ENCODE assay signal across 8 cellular contexts in genomic region chr20:49187330-49188100, GRCh38. TPM values are rescaled to one million over a fixed set of nuclear protein-coding genes. Genes with fewer than 3 reads are reported as not detected.
DNase-seq lines count a peak whose midpoint lies in the region; ATAC-seq and TF ChIP-seq lines count a peak whose summit lies in the region.

No MANE protein-coding gene starts in this region.

- DNase-seq in AG04450 (ENCODE audit: low read depth, low spot score) (no peak), HL-60 (ENCODE audit: low read depth in 1 of 2, low spot score in 1 of 2) (peak in 1 of 2 experiments; percentile 13), natural killer cell (no peak), upper lobe of left lung (peak in 1 of 2 donors; percentile 28), pons (ENCODE audit: low spot score) (no peak)
- peak; percentile 2 for DNase-seq in activated CD4-positive, CD25-positive, alpha-beta regulatory T cell treated with anti-CD3 and anti-CD28 coated beads, Interleukin-2, amount 50 U/mL, for 16 hours (ENCODE audit: low read depth, low spot score)

- 1% methylated on average over 14 to 36 of the region's 58 CpGs for WGBS in upper lobe of left lung, 2 donors

- ATAC-seq in GM19043 (IDR thresholded peaks at IDR 0.05; ENCODE audit: low read depth, unreplicated experiment) (peak; percentile 13), natural killer cell (peak; percentile 27 to 45 (median 28)), upper lobe of left lung (ENCODE audit: low FRiP score in 2 of 2) (peak; percentile 51 to 59)

- H3K4me1 ChIP-seq in endocrine pancreas (ENCODE audit: control insufficient read depth, insufficient read depth, low read length): peaks cover 12% of the 10 kb centered on the region
- peaks cover 18 to 26% (median 20%) of the 10 kb centered on the region in 4 donors for H3K4me1 ChIP-seq in upper lobe of left lung

- no peaks in the 10 kb centered on the region for H3K36me3 Mint-ChIP-seq in natural killer cell

- H3K9me3 Mint-ChIP-seq in natural killer cell: no peaks in the 10 kb centered on the region

- TF ChIP-seq EP300 in upper lobe of left lung (IDR thresholded peaks at IDR 0.05): no peak

- POLR2A ChIA-PET in AG04450 (lab: Yijun Ruan, JAX): no interaction called here

- intact Hi-C loops in natural killer cell (cut with micrococcal nuclease): loop anchor here (1.0 to 5.0 kb wide), 3 partner anchors 32 to 140 kb away; partner anchors contain the start of genes CSE1L and DDX27

- H3K27ac Mint-ChIP-seq in natural killer cell: peak overlapping the region; percentile 86

- peak overlapping the region; percentile 92 for H3K4me3 Mint-ChIP-seq in natural killer cell

- H3K9me3 ChIP-seq in AG04450 (ENCODE audit: control insufficient read depth, insufficient read depth, low read length) (no peaks in the 10 kb centered on the region; the same call in 1 of the 2 replicates), endocrine pancreas (ENCODE audit: control insufficient read depth, low read length) (no peaks in the 10 kb centered on the region), upper lobe of left lung (no peaks in the 10 kb centered on the region)

- TF ChIP-seq POLR2A in upper lobe of left lung (IDR thresholded peaks at IDR 0.05): no peak

- H3K4me1 Mint-ChIP-seq in natural killer cell: peaks cover 40 to 46% of the 10 kb centered on the region in 2 donors

- H3K4me3 ChIP-seq in AG04450 (ENCODE audit: low read depth, low read length) (peak overlapping the region; percentile 82), HL-60 (replicated peaks; ENCODE audit: insufficient read depth, low read length) (peak overlapping the region; percentile 83), endocrine pancreas (ENCODE audit: control insufficient read depth, insufficient read depth, low read length) (peak overlapping the region; percentile 81), upper lobe of left lung (peak overlapping the region; percentile 80 to 97 (median 90))

- CTCF ChIA-PET in AG04450 (lab: Charles Lee): interaction anchor here (1.2 kb wide), 1 partner anchor 29 kb away, joined by 7 read pairs; no protein-coding TSS in a partner anchor

- H3K27ac ChIP-seq in AG04450 (ENCODE audit: low read depth, low read length) (no peak overlapping the region), HL-60 (replicated peaks) (peak overlapping the region; percentile 74), upper lobe of left lung (peak overlapping the region; percentile 95 to 98 (median 96))

- TF ChIP-seq CTCF in AG04450 (IDR thresholded peaks at IDR 0.05; ENCODE audit: low read depth, low read length) (no peak), HL-60 (IDR thresholded peaks at IDR 0.05; ENCODE audit: insufficient read depth, low read length) (no peak), natural killer cell (IDR thresholded peaks at IDR 0.05) (no peak), upper lobe of left lung (IDR thresholded peaks at IDR 0.05) (no peak)

- H3K9ac ChIP-seq in endocrine pancreas (ENCODE audit: control insufficient read depth, insufficient read depth, low read length): peak overlapping the region; percentile 70

- H3K27me3 ChIP-seq in AG04450 (ENCODE audit: control insufficient read depth, insufficient read depth, low read length) (no peaks in the 10 kb centered on the region), HL-60 (ENCODE audit: insufficient read depth, poor library complexity, severe bottlenecking) (no peaks in the 10 kb centered on the region), endocrine pancreas (ENCODE audit: control insufficient read depth, insufficient read depth, low read length) (no peaks in the 10 kb centered on the region), upper lobe of left lung (no peaks in the 10 kb centered on the region)

- H3K27me3 Mint-ChIP-seq in natural killer cell (ENCODE audit: low read depth in 2 of 2): peaks cover 0 to 3% of the 10 kb centered on the region in 2 donors

- H3K36me3 ChIP-seq in endocrine pancreas (ENCODE audit: control insufficient read depth, insufficient read depth, low read length) (no peaks in the 10 kb centered on the region), upper lobe of left lung (no peaks in the 10 kb centered on the region)

RNA-seq across cellular contexts. Expression of gene STAU1, which starts 0.6 kb away (rescaled TPM):
- 75.4 and 80.7 TPM in 2 replicates for polyA plus RNA-seq in AG04450 (2011; rRNA removed)
- polyA minus RNA-seq in AG04450 (2011; rRNA and poly(A)+ RNA removed): 69.8 and 72.7 TPM in 2 replicates
- total RNA-seq in natural killer cell: 10 to 100 TPM; 47.3 to 54.9 (median 49.9) TPM
- total RNA-seq in upper lobe of left lung: 10 to 100 TPM; 69.1 to 97.7 (median 73.5) TPM

RNA-seq across cellular contexts. Expression of gene DDX27, which starts 31.7 kb away (rescaled TPM):
- polyA plus RNA-seq in AG04450 (2011; rRNA removed): 31.3 and 32.0 TPM in 2 replicates
- polyA minus RNA-seq in AG04450 (2011; rRNA and poly(A)+ RNA removed): 22.8 and 28.6 TPM in 2 replicates
- total RNA-seq in natural killer cell: 10 to 100 TPM; 71.5 to 91.3 (median 75.9) TPM
- 10 to 100 TPM; 26.7 to 43.0 (median 31.0) TPM for total RNA-seq in upper lobe of left lung
